ENCODE assay signal across 23 cellular contexts in the genomic region with DNA sequence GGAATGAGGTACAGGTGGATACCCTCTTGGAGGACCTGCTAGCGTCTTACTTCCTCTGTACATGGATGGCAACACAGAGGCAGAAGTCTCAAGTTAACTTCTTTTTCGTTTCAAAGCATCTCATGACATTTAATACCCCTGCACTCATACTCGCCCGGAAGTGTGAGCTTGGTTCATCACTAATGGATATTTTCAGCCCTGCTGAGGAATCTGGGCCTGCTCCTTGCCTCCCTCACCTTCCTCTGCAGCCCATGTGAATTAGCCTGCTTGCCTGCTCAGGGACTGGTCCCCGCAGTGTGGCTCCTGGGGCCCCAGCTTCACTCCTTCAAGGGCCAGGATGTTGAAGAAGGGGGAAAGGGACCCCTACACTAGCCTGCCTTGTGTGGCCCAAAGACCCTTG. TPM values are rescaled to one million over a fixed set of nuclear protein-coding genes. Genes with fewer than 3 reads are reported as not detected.
DNase-seq lines count a peak whose midpoint lies in the region; ATAC-seq lines count a peak whose summit lies in the region.
"Had no signal": no experiment of that assay in that cellular context is flagged by ENCODE, and none has a peak within 500 bp of the region (broad histone marks: within the 10 kb centered on the region; RNA-seq: fewer than 3 reads in every experiment).

No MANE protein-coding gene starts in this region.

- no peaks in the 10 kb centered on the region for H3K36me3 ChIP-seq in muscle layer of colon (ENCODE audit: insufficient read depth, low read length)
- H3K36me3 ChIP-seq: brain microvascular endothelial cell had no signal

- no peak overlapping the region for H3K9ac ChIP-seq in muscle layer of colon (ENCODE audit: low read length)

- no peak overlapping the region for H3K4me3 Mint-ChIP-seq in stimulated activated effector memory CD8-positive, alpha-beta T cell treated with anti-CD3 and anti-CD28 coated beads, Interleukin-12 subunit alpha, Interleukin-12 subunit beta, amount 100 ng/mL, for 72 hours
- H3K4me3 Mint-ChIP-seq: activated naive CD8-positive, alpha-beta T cell treated with anti-CD3 and anti-CD28 coated beads, Interleukin-2, amount 50 U/mL, for 24 hours; WTC11 had no signal

- DNase-seq in Right ventricle myocardium inferior (ENCODE audit: missing footprints) (no peak), cardiac septum (ENCODE audit: low spot score) (no peak), NCI-H524 treated with DMSO at 0.1 percent for 48 hours (lab: John Stamatoyannopoulos, UW) (no peak), NCI-H2171 treated with DMSO at 0.1 percent for 48 hours (lab: John Stamatoyannopoulos, UW) (no peak), NAMALWA (ENCODE audit: low spot score) (no peak)
- no peak for DNase-seq in stimulated activated effector memory CD8-positive, alpha-beta T cell treated with anti-CD3 and anti-CD28 coated beads, Interleukin-12 subunit alpha, Interleukin-12 subunit beta, amount 100 ng/mL, for 72 hours (ENCODE audit: low spot score in 2 of 2)
- DNase-seq: activated CD4-positive, alpha-beta T cell treated with anti-CD3 and anti-CD28 coated beads, Interleukin-2, amount 50 U/mL, for 4 hours; activated CD8-positive, alpha-beta memory T cell treated with anti-CD3 and anti-CD28 coated beads, Interleukin-2, amount 50 U/mL, for 48 hours; activated effector memory CD4-positive, alpha-beta T cell treated with Interleukin-2 at 50 U/mL for 16 hours; activated naive CD8-positive, alpha-beta T cell treated with anti-CD3 and anti-CD28 coated beads, Interleukin-2, amount 50 U/mL, for 24 hours; AML-193; brain microvascular endothelial cell; GF-D8; Karpas-422; MV-4-11; NCI-H187; retina; RPMI8226; T-helper 9 cell had no signal

- H3K27ac Mint-ChIP-seq in stimulated activated effector memory CD8-positive, alpha-beta T cell treated with anti-CD3 and anti-CD28 coated beads, Interleukin-12 subunit alpha, Interleukin-12 subunit beta, amount 100 ng/mL, for 72 hours = peak overlapping the region; percentile 45
- H3K27ac Mint-ChIP-seq: activated naive CD8-positive, alpha-beta T cell treated with anti-CD3 and anti-CD28 coated beads, Interleukin-2, amount 50 U/mL, for 24 hours; WTC11 had no signal

- no peaks in the 10 kb centered on the region for H3K9me3 ChIP-seq in muscle layer of colon (ENCODE audit: low read length)

- peaks cover 32% of the 10 kb centered on the region for H3K4me1 ChIP-seq in muscle layer of colon (ENCODE audit: insufficient read depth, low read length)

- H3K36me3 Mint-ChIP-seq in stimulated activated effector memory CD8-positive, alpha-beta T cell treated with anti-CD3 and anti-CD28 coated beads, Interleukin-12 subunit alpha, Interleukin-12 subunit beta, amount 100 ng/mL, for 72 hours = no peaks in the 10 kb centered on the region
- H3K36me3 Mint-ChIP-seq: WTC11 had no signal

- no peaks in the 10 kb centered on the region for H3K4me1 Mint-ChIP-seq in stimulated activated effector memory CD8-positive, alpha-beta T cell treated with anti-CD3 and anti-CD28 coated beads, Interleukin-12 subunit alpha, Interleukin-12 subunit beta, amount 100 ng/mL, for 72 hours

- H3K9me3 Mint-ChIP-seq in stimulated activated effector memory CD8-positive, alpha-beta T cell treated with anti-CD3 and anti-CD28 coated beads, Interleukin-12 subunit alpha, Interleukin-12 subunit beta, amount 100 ng/mL, for 72 hours = no peaks in the 10 kb centered on the region
- H3K9me3 Mint-ChIP-seq: activated naive CD8-positive, alpha-beta T cell treated with anti-CD3 and anti-CD28 coated beads, Interleukin-2, amount 50 U/mL, for 24 hours; WTC11 had no signal

- ATAC-seq in Right ventricle myocardium inferior (peak; percentile 2), HG03469 (IDR thresholded peaks at IDR 0.05; ENCODE audit: unreplicated experiment) (no peak)
- no peak for ATAC-seq in stimulated activated effector memory CD8-positive, alpha-beta T cell treated with anti-CD3 and anti-CD28 coated beads, Interleukin-12 subunit alpha, Interleukin-12 subunit beta, amount 100 ng/mL, for 72 hours
- ATAC-seq: activated naive CD8-positive, alpha-beta T cell treated with anti-CD3 and anti-CD28 coated beads, Interleukin-2, amount 50 U/mL, for 24 hours had no signal

- intact Hi-C loops in Right ventricle myocardium inferior (cut with DNase I) = no loop called here
- intact Hi-C loops in cardiac septum (cut with DNase I) = no loop called here

- no peak overlapping the region for H3K4me3 ChIP-seq in muscle layer of colon (ENCODE audit: low read depth in 1 of 2, low read length in 2 of 2)

- H3K27me3 ChIP-seq in muscle layer of colon (ENCODE audit: control insufficient read depth in 1 of 2, insufficient read depth in 2 of 2, low read length in 2 of 2) = no peaks in the 10 kb centered on the region
- H3K27me3 ChIP-seq: brain microvascular endothelial cell had no signal

- peak overlapping the region; percentile 85 for H3K27ac ChIP-seq in muscle layer of colon (ENCODE audit: low read depth, low read length)
- H3K27ac ChIP-seq: 22Rv1, brain microvascular endothelial cell had no signal

RNA-seq across cellular contexts. Expression of gene GADD45G, which starts 34.1 kb away (rescaled TPM):
- total RNA-seq in Right ventricle myocardium inferior (47.6 TPM), cardiac septum (29.6 TPM)
